9 cellular contexts compared by ENCODE assay signal in genomic region chr16:72961115-72961832, GRCh38.
DNase-seq lines count a peak whose midpoint lies in the region; ATAC-seq and TF ChIP-seq lines count a peak whose summit lies in the region.
"Had no signal": no experiment of that assay in that cellular context is flagged by ENCODE, and none has a peak within 500 bp of the region (broad histone marks: within the 10 kb centered on the region; RNA-seq: fewer than 3 reads in every experiment).

No MANE protein-coding gene starts in this region.

- POLR2A ChIA-PET in AG04449 (lab: Yijun Ruan, JAX) = interaction anchor here (0.5 kb wide), 1 partner anchor 68 kb away, joined by 4 read pairs; no protein-coding TSS in a partner anchor

- ATAC-seq in HG02610 (IDR thresholded peaks at IDR 0.05; ENCODE audit: unreplicated experiment) = no peak
- no peak for ATAC-seq in GM21619 (IDR thresholded peaks at IDR 0.05; ENCODE audit: unreplicated experiment)

- CTCF ChIA-PET in AG04449 (lab: Yijun Ruan, JAX) = interaction anchor here (0.6 to 3.2 kb wide), 17 partner anchors 8 to 838 kb away, joined by 3 to 19 read pairs (median 4); no protein-coding TSS in a partner anchor

- TF ChIP-seq CTCF in AG04449 (IDR thresholded peaks at IDR 0.05; ENCODE audit: insufficient read depth, low read length, missing control alignments) = peak; percentile 24

- DNase-seq in AG04449 (ENCODE audit: low read depth, low spot score) (no peak), KBM-7 (peak; percentile 46), SK-MEL-5 (ENCODE audit: low read depth, low spot score) (peak; percentile 6), islet precursor cell (peak; percentile 72), NCI-H2227 treated with DMSO at 0.1 percent for 48 hours (lab: John Stamatoyannopoulos, UW) (no peak), Kasumi-1 (lab: John Stamatoyannopoulos, UW) (no peak)
- DNase-seq: GDM1 had no signal

- in situ Hi-C loops in KBM-7 (cut with MboI; ENCODE audit: low pct_unique_long_range_greater_than_20kb, low sequenced_read_pairs) (no loop called here), SK-MEL-5 (cut with HindIII; ENCODE audit: low pct_unique_long_range_greater_than_20kb, low sequenced_read_pairs) (no loop called here)

- H3K4me3 ChIP-seq in AG04449 (ENCODE audit: low read depth, low read length) = no peak overlapping the region

Comparison
In these comparisons a context has a peak if more than half of its experiments do, and no peak if none do; other contexts are left out.
1. DNase-seq: peak in KBM-7 (single experiment), SK-MEL-5 (single experiment) and islet precursor cell (single experiment); none in AG04449 (single experiment), NCI-H2227 treated with DMSO at 0.1 percent for 48 hours (single experiment) and Kasumi-1 (0 of 2).